Comparison of ENCODE assay signal across 8 cellular contexts in the genomic region with DNA sequence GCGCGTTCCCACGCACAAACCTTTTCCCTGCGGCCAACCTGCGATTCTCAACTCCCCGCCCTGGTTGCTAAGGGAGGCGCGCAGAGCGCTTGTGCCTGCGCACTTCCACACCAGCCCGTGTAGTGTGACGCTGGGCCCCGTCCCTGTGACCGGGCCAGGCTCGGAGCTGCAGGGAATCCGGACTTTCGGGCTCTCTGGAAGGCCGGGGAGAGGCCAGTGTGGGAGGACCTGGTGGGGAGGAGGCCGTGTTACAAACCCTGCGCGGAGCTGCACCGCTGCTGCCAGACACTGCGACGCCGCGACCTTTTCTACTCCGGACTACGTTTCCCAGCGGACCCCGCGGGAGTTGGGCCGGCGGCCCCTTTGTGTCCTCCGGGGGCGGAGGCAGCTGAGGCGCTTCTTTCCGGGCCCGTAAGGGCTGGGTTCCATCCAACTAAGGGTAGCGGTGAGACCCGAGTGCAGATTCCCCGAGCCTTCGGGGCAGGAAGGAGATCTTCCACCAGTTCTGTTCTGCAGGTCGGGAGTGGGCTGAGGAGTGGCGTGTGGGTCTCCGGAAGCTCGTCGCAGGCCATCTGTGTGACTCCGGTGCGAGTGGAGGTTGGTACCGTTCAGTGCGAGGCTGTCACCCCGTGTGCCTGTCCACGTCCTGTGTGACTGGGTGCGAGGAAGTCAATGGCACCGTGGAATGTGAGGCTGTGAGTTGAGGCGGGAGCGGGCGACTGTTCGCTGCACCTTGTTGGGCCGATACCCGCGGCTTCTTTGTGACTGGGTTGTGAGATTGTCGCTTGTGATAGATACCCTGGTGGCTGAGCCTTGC. TPM values are rescaled to one million over a fixed set of nuclear protein-coding genes. Genes with fewer than 3 reads are reported as not detected.
DNase-seq lines count a peak whose midpoint lies in the region; ATAC-seq and TF ChIP-seq lines count a peak whose summit lies in the region.

Gene ZNF570, plus strand, starts transcription at position 396 of the 817 bp plus-strand sequence. CDS start 999 bp downstream, outside the sequence.

- no peaks in the 10 kb centered on the region for H3K27me3 Mint-ChIP-seq in neural crest cell (ENCODE audit: low read depth)
- no peaks in the 10 kb centered on the region for H3K27me3 Mint-ChIP-seq in stimulated activated naive CD8-positive, alpha-beta T cell treated with anti-CD3 and anti-CD28 coated beads, Interleukin-15, amount 100 ng/mL, for 72 hours

- POLR2A ChIA-PET in RWPE1 (lab: Yijun Ruan, JAX; ENCODE audit: low non-redundant PET): no interaction called here

- H3K9me3 Mint-ChIP-seq in neural crest cell: peaks cover 10% of the 10 kb centered on the region
- H3K9me3 Mint-ChIP-seq in stimulated activated naive CD8-positive, alpha-beta T cell treated with anti-CD3 and anti-CD28 coated beads, Interleukin-15, amount 100 ng/mL, for 72 hours: peaks cover 14 to 15% of the 10 kb centered on the region in 2 donors

- in situ Hi-C loops in Caki2 (cut with HindIII; ENCODE audit: low pct_unique_long_range_greater_than_20kb, low sequenced_read_pairs): no loop called here

- CTCF ChIA-PET in RWPE1 (lab: Yijun Ruan, JAX): no interaction called here

- TF ChIP-seq CTCF in RWPE1 (conservative IDR thresholded peaks at IDR 0.05; ENCODE audit: low read depth): no peak
- TF ChIP-seq CTCF in fibroblast of villous mesenchyme (IDR thresholded peaks at IDR 0.05; ENCODE audit: insufficient read depth, low read depth, low read length): no peak
- no peak for TF ChIP-seq CTCF in neural crest cell (conservative IDR thresholded peaks at IDR 0.05)

- H3K36me3 Mint-ChIP-seq in neural crest cell (ENCODE audit: low read depth): peaks cover 33% of the 10 kb centered on the region

- peaks cover 33% of the 10 kb centered on the region for H3K4me1 Mint-ChIP-seq in neural crest cell
- H3K4me1 Mint-ChIP-seq in stimulated activated naive CD8-positive, alpha-beta T cell treated with anti-CD3 and anti-CD28 coated beads, Interleukin-15, amount 100 ng/mL, for 72 hours: peaks cover 29% of the 10 kb centered on the region

- peak within 1 kb of the TSS; percentile 99 for H3K4me3 Mint-ChIP-seq in neural crest cell
- peak within 1 kb of the TSS; percentile 96 to 99 for H3K4me3 Mint-ChIP-seq in stimulated activated naive CD8-positive, alpha-beta T cell treated with anti-CD3 and anti-CD28 coated beads, Interleukin-15, amount 100 ng/mL, for 72 hours

- peak within 1 kb of the TSS; percentile 95 for H3K27ac ChIP-seq in RWPE1

- H3K27ac Mint-ChIP-seq in neural crest cell (ENCODE audit: unreplicated experiment): peak within 1 kb of the TSS; percentile 99
- peak within 1 kb of the TSS; percentile 96 for H3K27ac Mint-ChIP-seq in stimulated activated naive CD8-positive, alpha-beta T cell treated with anti-CD3 and anti-CD28 coated beads, Interleukin-15, amount 100 ng/mL, for 72 hours

- peak within 1 kb of the TSS; percentile 94 for H3K4me3 ChIP-seq in fibroblast of villous mesenchyme (ENCODE audit: low read depth, low read length)

- DNase-seq in Caki2 (ENCODE audit: low read depth) (peak; percentile 91), KG1 (lab: John Stamatoyannopoulos, UW) (peak; percentile 59), RWPE1 (ENCODE audit: low spot score) (peak; percentile 45), activated gamma-delta T cell (lab: John Stamatoyannopoulos, UW) (peak; percentile 70), fibroblast of villous mesenchyme (ENCODE audit: low read depth) (peak; percentile 88), neural crest cell (ENCODE audit: low read depth, low spot score) (peak; percentile 78)
- DNase-seq in stimulated activated naive CD8-positive, alpha-beta T cell treated with anti-CD3 and anti-CD28 coated beads, Interleukin-15, amount 100 ng/mL, for 72 hours: peak; percentile 89 to 91

- peak; percentile 51 for ATAC-seq in GM21423 (IDR thresholded peaks at IDR 0.05; ENCODE audit: unreplicated experiment)
- ATAC-seq in stimulated activated naive CD8-positive, alpha-beta T cell treated with anti-CD3 and anti-CD28 coated beads, Interleukin-15, amount 100 ng/mL, for 72 hours: peak; percentile 83

RNA-seq across cellular contexts. Expression of gene ZNF570, which starts in this region (rescaled TPM):
- total RNA-seq in Caki2 (2014; rRNA removed; shearing (Covaris generic); ENCODE audit: low replicate concordance): 2.9 and 4.5 TPM in 2 replicates
- total RNA-seq in fibroblast of villous mesenchyme: 7.7 and 11.2 TPM in 2 replicates
- total RNA-seq in neural crest cell: 7.7 and 8.4 TPM in 2 replicates

Comparison
In these comparisons a context has a peak if more than half of its experiments do, and no peak if none do; other contexts are left out.
1. Peak in every context shown above with its lines: DNase-seq, ATAC-seq, H3K4me3 ChIP-seq and H3K27ac ChIP-seq.